In genomic region chr1:183945432-183946308, GRCh38 we compare ENCODE assay signal across 14 cellular contexts.
DNase-seq lines count a peak whose midpoint lies in the region; ATAC-seq and FAIRE-seq lines count a peak whose summit lies in the region.
"Had no signal": no experiment of that assay in that cellular context is flagged by ENCODE, and none has a peak within 500 bp of the region (broad histone marks: within the 10 kb centered on the region; RNA-seq: fewer than 3 reads in every experiment).

No MANE protein-coding gene starts in this region.

- DNase-seq in HTR-8/SVneo (ENCODE audit: insufficient read length, low spot score), result peak; percentile 8
- DNase-seq in NT2/D1 (ENCODE audit: low read depth, low spot score), result peak; percentile 96
- DNase-seq in neuronal stem cell (ENCODE audit: low spot score), result peak; percentile 69
- no peak for DNase-seq in activated T-helper 1 cell treated with anti-CD3 and anti-CD28 coated beads, Interleukin-12 subunit alpha, Interleukin-12 subunit beta, Interleukin-2, Interleukin-4 antibody, amounts not matched to agents 30 ng/mL and 10 ng/mL and 1 ng/mL, durations not matched to agents 14 hours and 24 hours and 36 hours (ENCODE audit: low spot score)
- DNase-seq in NCI-H774 (lab: John Stamatoyannopoulos, UW), result no peak
- DNase-seq: activated CD8-positive, alpha-beta memory T cell treated with anti-CD3 and anti-CD28 coated beads, Interleukin-2, amount 50 U/mL, for 4 hours; amniotic stem cell; effector CD8-positive, alpha-beta T cell; GF-D8; mammary epithelial cell; stomach had no signal

- no peak overlapping the region for H4K91ac ChIP-seq in neuronal stem cell (ENCODE audit: low read depth, low read length, poor library complexity)

- H3K9me3 Mint-ChIP-seq in activated T-helper 1 cell treated with anti-CD3 and anti-CD28 coated beads, Interleukin-12 subunit alpha, Interleukin-12 subunit beta, Interleukin-2, Interleukin-4 antibody, amounts not matched to agents 30 ng/mL and 10 ng/mL and 1 ng/mL, durations not matched to agents 14 hours and 24 hours and 36 hours, result peaks cover 15% of the 10 kb centered on the region

- H3K27ac ChIP-seq in ectodermal cell (ENCODE audit: insufficient read depth, low read depth, low read length, poor library complexity, severe bottlenecking) (peak overlapping the region; percentile 91), neuronal stem cell (replicated peaks; ENCODE audit: low read length) (peak overlapping the region; percentile 65)
- H3K27ac ChIP-seq: C4-2B, stomach had no signal

- H3K18ac ChIP-seq in neuronal stem cell (ENCODE audit: low read length), result no peak overlapping the region

- no peak overlapping the region for H3K14ac ChIP-seq in neuronal stem cell (ENCODE audit: low read length)

- 10 to 18% methylated on average over 4 of the region's 4 CpGs for WGBS in ectodermal cell, 2 experiments
- WGBS in neuronal stem cell (ENCODE audit: extremely low coverage in 2 of 2, insufficient read length in 2 of 2, insufficient replicate concordance in 1 of 2), 2 donors, result no CpG with 5 or more reads among the region's 4 CpGs

- H3K4me2 ChIP-seq in neuronal stem cell (ENCODE audit: insufficient read depth, low read length, poor library complexity, severe bottlenecking), result peak overlapping the region; percentile 21

- H3K36me3 Mint-ChIP-seq in activated T-helper 1 cell treated with anti-CD3 and anti-CD28 coated beads, Interleukin-12 subunit alpha, Interleukin-12 subunit beta, Interleukin-2, Interleukin-4 antibody, amounts not matched to agents 30 ng/mL and 10 ng/mL and 1 ng/mL, durations not matched to agents 14 hours and 24 hours and 36 hours (ENCODE audit: low read depth), result peaks cover 2% of the 10 kb centered on the region

- H3K4me1 ChIP-seq in NT2/D1 (ENCODE audit: insufficient read depth, insufficient read length) (no peaks in the 10 kb centered on the region), ectodermal cell (ENCODE audit: control insufficient read depth, insufficient read depth, low read length) (peaks cover 37% of the 10 kb centered on the region), neuronal stem cell (ENCODE audit: control insufficient read depth in 2 of 2, insufficient read depth in 1 of 2, low read depth in 1 of 2, low read length in 2 of 2) (peaks cover 22 to 32% of the 10 kb centered on the region in 2 donors)
- H3K4me1 ChIP-seq: stomach had no signal

- no peak overlapping the region for H4K8ac ChIP-seq in neuronal stem cell (ENCODE audit: low read depth, low read length)

- H3K4me3 ChIP-seq in NT2/D1 (ENCODE audit: insufficient read length, low read depth) (no peak overlapping the region), ectodermal cell (ENCODE audit: insufficient read depth, low read depth, low read length) (no peak overlapping the region), neuronal stem cell (ENCODE audit: low read length in 2 of 2) (no peak overlapping the region)
- H3K4me3 ChIP-seq: stomach had no signal

- no peak overlapping the region for H2AK5ac ChIP-seq in neuronal stem cell (ENCODE audit: low read depth, low read length)

- no peak overlapping the region for H3K27ac Mint-ChIP-seq in activated T-helper 1 cell treated with anti-CD3 and anti-CD28 coated beads, Interleukin-12 subunit alpha, Interleukin-12 subunit beta, Interleukin-2, Interleukin-4 antibody, amounts not matched to agents 30 ng/mL and 10 ng/mL and 1 ng/mL, durations not matched to agents 14 hours and 24 hours and 36 hours

- FAIRE-seq in HTR-8/SVneo (lab: Jason Lieb, UNC), result no peak

- H3K36me3 ChIP-seq in NT2/D1 (ENCODE audit: insufficient read depth, insufficient read length, low read length) (no peaks in the 10 kb centered on the region), ectodermal cell (ENCODE audit: control insufficient read depth, insufficient read depth, low read length) (peaks cover 14% of the 10 kb centered on the region), neuronal stem cell (replicated peaks in 1 of 2; ENCODE audit: control insufficient read depth in 2 of 2, insufficient read depth in 2 of 2, low read length in 2 of 2) (peaks cover 3 to 4% of the 10 kb centered on the region in 2 donors)
- H3K36me3 ChIP-seq: stomach had no signal

- peaks cover 12% of the 10 kb centered on the region for H3K27me3 Mint-ChIP-seq in activated T-helper 1 cell treated with anti-CD3 and anti-CD28 coated beads, Interleukin-12 subunit alpha, Interleukin-12 subunit beta, Interleukin-2, Interleukin-4 antibody, amounts not matched to agents 30 ng/mL and 10 ng/mL and 1 ng/mL, durations not matched to agents 14 hours and 24 hours and 36 hours (ENCODE audit: insufficient read depth)

- H3K4me1 Mint-ChIP-seq in activated T-helper 1 cell treated with anti-CD3 and anti-CD28 coated beads, Interleukin-12 subunit alpha, Interleukin-12 subunit beta, Interleukin-2, Interleukin-4 antibody, amounts not matched to agents 30 ng/mL and 10 ng/mL and 1 ng/mL, durations not matched to agents 14 hours and 24 hours and 36 hours (ENCODE audit: low read depth), result peaks cover 6% of the 10 kb centered on the region

- H3K9ac ChIP-seq in NT2/D1 (ENCODE audit: insufficient read length, low read depth), result no peak overlapping the region
- H3K9ac ChIP-seq in neuronal stem cell (ENCODE audit: low read depth, low read length, poor library complexity), result no peak overlapping the region

- H3K27me3 ChIP-seq in NT2/D1 (ENCODE audit: insufficient read depth, insufficient read length) (no peaks in the 10 kb centered on the region), ectodermal cell (ENCODE audit: control insufficient read depth, insufficient read depth, low read length, poor library complexity, severe bottlenecking) (no peaks in the 10 kb centered on the region), neuronal stem cell (ENCODE audit: control insufficient read depth in 3 of 3, insufficient read depth in 3 of 3, low read depth in 1 of 3, low read length in 3 of 3) (no peaks in the 10 kb centered on the region)
- H3K27me3 ChIP-seq: stomach had no signal

- H2AFZ ChIP-seq in neuronal stem cell (ENCODE audit: low read length), result peak overlapping the region; percentile 27

- no peak overlapping the region for H3K4me3 Mint-ChIP-seq in activated T-helper 1 cell treated with anti-CD3 and anti-CD28 coated beads, Interleukin-12 subunit alpha, Interleukin-12 subunit beta, Interleukin-2, Interleukin-4 antibody, amounts not matched to agents 30 ng/mL and 10 ng/mL and 1 ng/mL, durations not matched to agents 14 hours and 24 hours and 36 hours

- no peak overlapping the region for H2BK120ac ChIP-seq in neuronal stem cell (ENCODE audit: low read depth, low read length)

- intact Hi-C loops in activated T-helper 1 cell treated with anti-CD3 and anti-CD28 coated beads, Interleukin-12 subunit alpha, Interleukin-12 subunit beta, Interleukin-2, Interleukin-4 antibody, amounts not matched to agents 30 ng/mL and 10 ng/mL and 1 ng/mL, durations not matched to agents 14 hours and 24 hours and 36 hours (cut with micrococcal nuclease), result no loop called here

- H3K23ac ChIP-seq in neuronal stem cell (ENCODE audit: low read depth, low read length, poor library complexity), result no peak overlapping the region

- H3K4ac ChIP-seq in neuronal stem cell (ENCODE audit: low read length), result no peak overlapping the region

- H2BK12ac ChIP-seq in neuronal stem cell (ENCODE audit: low read length), result no peak overlapping the region

- no peaks in the 10 kb centered on the region for H3K79me1 ChIP-seq in neuronal stem cell (ENCODE audit: low read depth, low read length)

- H3K9me3 ChIP-seq in NT2/D1 (ENCODE audit: insufficient read depth, low read length) (peaks cover 19% of the 10 kb centered on the region), ectodermal cell (ENCODE audit: control insufficient read depth, low read length) (no peaks in the 10 kb centered on the region), neuronal stem cell (replicated peaks in 1 of 2; ENCODE audit: control insufficient read depth in 2 of 2, insufficient read depth in 1 of 2, low read depth in 1 of 2, low read length in 2 of 2) (peaks cover 2 to 17% of the 10 kb centered on the region in 2 donors)
- H3K9me3 ChIP-seq: stomach had no signal

- H2BK15ac ChIP-seq in neuronal stem cell (ENCODE audit: low read length), result no peak overlapping the region

- no peak for ATAC-seq in HG03196 (IDR thresholded peaks at IDR 0.05; ENCODE audit: unreplicated experiment)

- H2BK5ac ChIP-seq in neuronal stem cell (ENCODE audit: low read length), result no peak overlapping the region

Comparison
In these comparisons a context has a peak if more than half of its experiments do, and no peak if none do; other contexts are left out.
1. DNase-seq: peak in HTR-8/SVneo (single experiment), NT2/D1 (single experiment) and neuronal stem cell (single experiment); none in activated T-helper 1 cell treated with anti-CD3 and anti-CD28 coated beads, Interleukin-12 subunit alpha, Interleukin-12 subunit beta, Interleukin-2, Interleukin-4 antibody, amounts not matched to agents 30 ng/mL and 10 ng/mL and 1 ng/mL, durations not matched to agents 14 hours and 24 hours and 36 hours (single experiment) and NCI-H774 (single experiment).